In genomic region chr1:54219688-54220003, GRCh38 we compare ENCODE assay signal across 9 cellular contexts. TPM values are rescaled to one million over a fixed set of nuclear protein-coding genes. Genes with fewer than 3 reads are reported as not detected.
DNase-seq lines count a peak whose midpoint lies in the region; ATAC-seq and TF ChIP-seq lines count a peak whose summit lies in the region.
"Had no signal": no experiment of that assay in that cellular context is flagged by ENCODE, and none has a peak within 500 bp of the region (broad histone marks: within the 10 kb centered on the region; RNA-seq: fewer than 3 reads in every experiment).

No MANE protein-coding gene starts in this region.

- H3K27ac ChIP-seq in adrenal gland (peak overlapping the region; percentile 72 to 91 (median 90)), thoracic aorta (peak overlapping the region; percentile 40 to 62)

- no peak for TF ChIP-seq POLR2A in adrenal gland (IDR thresholded peaks at IDR 0.05)

- H3K4me1 ChIP-seq in adrenal gland (replicated peaks in 1 of 2): peaks cover 29 to 55% of the 10 kb centered on the region in 2 donors
- H3K4me1 ChIP-seq in mucosa of descending colon (ENCODE audit: low read depth): peaks cover 12% of the 10 kb centered on the region
- peaks cover 12 to 21% of the 10 kb centered on the region in 2 donors for H3K4me1 ChIP-seq in thoracic aorta (ENCODE audit: control insufficient read depth in 1 of 2, low read depth in 2 of 2)

- peaks cover 25% of the 10 kb centered on the region for H3K36me3 Mint-ChIP-seq in activated naive CD4-positive, alpha-beta T cell treated with anti-CD3 and anti-CD28 coated beads for 36 hours (ENCODE audit: low read depth)

- H3K27me3 ChIP-seq in adrenal gland (no peaks in the 10 kb centered on the region), thoracic aorta (replicated peaks; ENCODE audit: insufficient read depth) (no peaks in the 10 kb centered on the region)

- no peak for DNase-seq in activated naive CD4-positive, alpha-beta T cell treated with anti-CD3 and anti-CD28 coated beads for 36 hours
- no peak for DNase-seq in activated naive CD4-positive, alpha-beta T cell treated with anti-CD3 and anti-CD28 coated beads, Interleukin-2, amount 50 U/mL, for 16 hours
- DNase-seq in adrenal gland (no peak), mucosa of descending colon (no peak), thoracic aorta (ENCODE audit: low spot score) (no peak), superior temporal gyrus (ENCODE audit: extremely low spot score) (no peak), mucosa of gallbladder (ENCODE audit: low spot score) (no peak), NCI-H1417 (lab: John Stamatoyannopoulos, UW) (no peak)
- DNase-seq: stimulated activated CD4-positive, alpha-beta T cell treated with anti-CD3 and anti-CD28 coated beads, Interleukin-4, amount 100 ng/mL, for 4 hours had no signal

- no peak overlapping the region for H3K4me3 Mint-ChIP-seq in activated naive CD4-positive, alpha-beta T cell treated with anti-CD3 and anti-CD28 coated beads for 36 hours

- H3K36me3 ChIP-seq in adrenal gland (replicated peaks in 1 of 2): peaks cover 0 to 42% of the 10 kb centered on the region in 2 donors
- peaks cover 9% of the 10 kb centered on the region for H3K36me3 ChIP-seq in mucosa of descending colon (ENCODE audit: low read depth)
- peaks cover 38% of the 10 kb centered on the region for H3K36me3 ChIP-seq in thoracic aorta

- H3K27ac Mint-ChIP-seq in activated naive CD4-positive, alpha-beta T cell treated with anti-CD3 and anti-CD28 coated beads for 36 hours: peak overlapping the region; percentile 4

- 14 to 35% (median 25%) methylated on average over 3 of the region's 3 CpGs for WGBS in adrenal gland, 4 donors

- H3K9me3 Mint-ChIP-seq in activated naive CD4-positive, alpha-beta T cell treated with anti-CD3 and anti-CD28 coated beads for 36 hours: no peaks in the 10 kb centered on the region

- H3K4me1 Mint-ChIP-seq in activated naive CD4-positive, alpha-beta T cell treated with anti-CD3 and anti-CD28 coated beads for 36 hours (ENCODE audit: low read depth): peaks cover 3% of the 10 kb centered on the region

- intact Hi-C loops in activated naive CD4-positive, alpha-beta T cell treated with anti-CD3 and anti-CD28 coated beads for 36 hours (cut with micrococcal nuclease): no loop called here
- intact Hi-C loops in adrenal gland (cut with DNase I) (loop anchor here in 1 of 2 donors (5.0 kb wide), 1 partner anchor 268 kb away; no protein-coding TSS in a partner anchor), mucosa of descending colon (cut with DNase I, micrococcal nuclease) (loop anchor here in 1 of 2 donors (5.0 kb wide), 1 partner anchor 222 kb away; no protein-coding TSS in a partner anchor)

- no peaks in the 10 kb centered on the region for H3K27me3 Mint-ChIP-seq in activated naive CD4-positive, alpha-beta T cell treated with anti-CD3 and anti-CD28 coated beads for 36 hours (ENCODE audit: low read depth)

- TF ChIP-seq CTCF in adrenal gland (IDR thresholded peaks at IDR 0.05) (no peak), mucosa of descending colon (IDR thresholded peaks at IDR 0.05) (no peak), thoracic aorta (IDR thresholded peaks at IDR 0.05) (no peak)

- H3K4me3 ChIP-seq in adrenal gland (no peak overlapping the region), mucosa of descending colon (no peak overlapping the region), thoracic aorta (no peak overlapping the region)

- ATAC-seq in mucosa of descending colon (peak; percentile 26), thoracic aorta (ENCODE audit: insufficient number of reproducible peaks, low FRiP score, low read depth) (no peak)

- H3K9me3 ChIP-seq in adrenal gland (replicated peaks in 1 of 3) (no peaks in the 10 kb centered on the region), mucosa of descending colon (no peaks in the 10 kb centered on the region), thoracic aorta (no peaks in the 10 kb centered on the region)

- CTCF ChIA-PET in activated naive CD4-positive, alpha-beta T cell treated with anti-CD3 and anti-CD28 coated beads for 36 hours (lab: Charles Lee): interaction anchor here (1.6 to 1.7 kb wide), 2 partner anchors 269 to 280 kb away, joined by 3 to 4 read pairs; no protein-coding TSS in a partner anchor

RNA-seq across cellular contexts. Expression of gene MRPL37, which starts 19.7 kb away (rescaled TPM):
- total RNA-seq in activated naive CD4-positive, alpha-beta T cell treated with anti-CD3 and anti-CD28 coated beads for 36 hours: 100 to 1,000 TPM; 203 to 211 TPM
- total RNA-seq in adrenal gland (100 to 1,000 TPM in 7 of 8 donors, 10 to 100 TPM in 1; 75.4 to 160 (median 107) TPM), mucosa of descending colon (10 to 100 TPM; 46.5 to 84.7 (median 58.8) TPM), thoracic aorta (10 to 100 TPM; 43.2 to 55.0 TPM), mucosa of gallbladder (55.4 TPM)
- 100 to 1,000 TPM in 1 of 3 donors, 10 to 100 TPM in 2; 24.9 to 174 (median 28.7) TPM for polyA plus RNA-seq in adrenal gland

RNA-seq across cellular contexts. Expression of gene CYB5RL, which starts 19.8 kb away (rescaled TPM):
- total RNA-seq in activated naive CD4-positive, alpha-beta T cell treated with anti-CD3 and anti-CD28 coated beads for 36 hours: 10 to 100 TPM; 12.7 to 13.6 TPM
- total RNA-seq in adrenal gland (10 to 100 TPM in 6 of 8 donors, 1 to 10 TPM in 2; 5.8 to 21.6 (median 13.7) TPM), mucosa of descending colon (1 to 10 TPM; 6.9 to 9.1 (median 7.7) TPM), thoracic aorta (1 to 10 TPM; 8.7 to 9.0 TPM), mucosa of gallbladder (7.8 TPM)
- polyA plus RNA-seq in adrenal gland: 1 to 10 TPM; 2.7 to 6.7 (median 5.2) TPM
